In the genomic region with DNA sequence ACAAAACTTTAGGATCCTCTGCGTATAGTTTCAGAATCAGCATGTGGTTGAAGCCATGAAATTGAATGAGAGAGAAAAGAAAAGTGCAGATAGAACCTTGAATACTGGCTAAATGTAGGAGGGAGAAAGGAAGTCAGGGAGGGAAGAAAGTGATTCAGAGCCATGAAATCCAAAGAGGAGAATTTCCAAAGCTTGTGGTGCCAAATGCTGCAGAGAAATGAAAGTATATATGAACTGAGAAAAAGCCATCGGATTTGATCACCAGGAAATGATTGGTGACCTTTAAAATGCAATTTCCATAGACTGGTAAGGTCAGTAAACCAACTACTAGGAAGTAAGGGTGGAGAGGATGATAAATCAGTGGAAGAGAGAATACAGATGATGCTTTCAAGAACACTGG, we compare ENCODE assay signal across 17 cellular contexts.
DNase-seq lines count a peak whose midpoint lies in the region; ATAC-seq and TF ChIP-seq lines count a peak whose summit lies in the region.
"Had no signal": no experiment of that assay in that cellular context is flagged by ENCODE, and none has a peak within 500 bp of the region (broad histone marks: within the 10 kb centered on the region; RNA-seq: fewer than 3 reads in every experiment).

No MANE protein-coding gene starts in this region.

- H4K20me1 ChIP-seq in GM23248 (ENCODE audit: insufficient read depth): no peaks in the 10 kb centered on the region
- H4K20me1 ChIP-seq in smooth muscle cell (ENCODE audit: low read depth): no peaks in the 10 kb centered on the region

- H3F3A ChIP-seq in GM23248 (ENCODE audit: insufficient read depth) (no peaks in the 10 kb centered on the region), smooth muscle cell (ENCODE audit: low read depth) (no peaks in the 10 kb centered on the region)

- H3K9me2 ChIP-seq in GM23248 (ENCODE audit: insufficient read depth): no peaks in the 10 kb centered on the region

- H3K36me3 Mint-ChIP-seq in natural killer cell: peaks cover 23% of the 10 kb centered on the region
- H3K36me3 Mint-ChIP-seq: CD4-positive, alpha-beta memory T cell had no signal

- H3K9me3 ChIP-seq in GM23248 (ENCODE audit: low read depth) (no peaks in the 10 kb centered on the region), smooth muscle cell (replicated peaks; ENCODE audit: low read depth) (no peaks in the 10 kb centered on the region), body of pancreas (no peaks in the 10 kb centered on the region)
- H3K9me3 ChIP-seq: SJCRH30 had no signal

- peaks cover 5 to 11% of the 10 kb centered on the region in 2 donors for H3K9me3 Mint-ChIP-seq in natural killer cell

- TF ChIP-seq CTCF in smooth muscle cell (IDR thresholded peaks at IDR 0.05; ENCODE audit: borderline replicate concordance, insufficient read depth, poor library complexity, severe bottlenecking) (no peak), natural killer cell (IDR thresholded peaks at IDR 0.05) (no peak), body of pancreas (IDR thresholded peaks at IDR 0.05) (no peak)

- no peak for TF ChIP-seq POLR2A in body of pancreas (IDR thresholded peaks at IDR 0.05)

- H3K4me2 ChIP-seq in GM23248 (ENCODE audit: unreplicated experiment) (no peak overlapping the region), smooth muscle cell (no peak overlapping the region)

- H3K79me2 ChIP-seq in GM23248 (ENCODE audit: insufficient read depth) (no peaks in the 10 kb centered on the region), smooth muscle cell (ENCODE audit: low read depth) (no peaks in the 10 kb centered on the region)

- H3K9ac ChIP-seq in GM23248 (no peak overlapping the region), smooth muscle cell (ENCODE audit: low read depth) (no peak overlapping the region)

- H2AFZ ChIP-seq in GM23248 (no peak overlapping the region), smooth muscle cell (ENCODE audit: low read depth) (peak overlapping the region; percentile 42)

- 0 out of 2 replicates have a peak overlapping the region, but pooled peaks have one; percentile 12 for H3K4me3 ChIP-seq in GM23248
- H3K4me3 ChIP-seq in smooth muscle cell: no peak overlapping the region
- no peak overlapping the region for H3K4me3 ChIP-seq in body of pancreas
- H3K4me3 ChIP-seq: HAP-1, SJCRH30 had no signal

- 16 to 36% methylated on average over 2 of the region's 2 CpGs for WGBS in GM23248 (ENCODE audit: low coverage in 1 of 2, low lambda C conversion rate in 2 of 2, missing lambda C conversion rate in 2 of 2), 2 experiments
- WGBS in smooth muscle cell (ENCODE audit: low lambda C conversion rate): 87% methylated on average over 2 of the region's 2 CpGs
- WGBS in body of pancreas, 2 donors: 71 to 73% methylated on average over 2 of the region's 2 CpGs

- H3K4me3 Mint-ChIP-seq in natural killer cell: no peak overlapping the region
- H3K4me3 Mint-ChIP-seq: CD4-positive, alpha-beta memory T cell had no signal

- no peaks in the 10 kb centered on the region for H3K4me1 Mint-ChIP-seq in natural killer cell
- H3K4me1 Mint-ChIP-seq: CD4-positive, alpha-beta memory T cell had no signal

- in situ Hi-C loops in GM23248 (cut with MboI): no loop called here

- DNase-seq in GM23248 (peak; percentile 30), M059J (ENCODE audit: low read depth) (peak; percentile 74), astrocyte of the hippocampus (ENCODE audit: low read depth, low spot score) (peak; percentile 23), smooth muscle cell (lab: John Stamatoyannopoulos, UW; ENCODE audit: unreplicated experiment) (no peak), SW480 (ENCODE audit: low spot score) (no peak), NCI-H2029 treated with DMSO at 0.1 percent for 48 hours (lab: John Stamatoyannopoulos, UW) (no peak), natural killer cell (no peak), body of pancreas (no peak)
- DNase-seq: Calu3; CD4-positive, alpha-beta memory T cell; DMS53; NCI-H1694 treated with DMSO at 0.1 percent for 48 hours; NCI-H526 treated with DMSO at 0.1 percent for 48 hours; NK-92 treated with Interleukin-12 subunit alpha and Interleukin-12 subunit beta, amount 100 ng/mL, for 24 hours; OCI-M1; SJCRH30 had no signal

- H3K36me3 ChIP-seq in GM23248 (ENCODE audit: low read depth): no peaks in the 10 kb centered on the region
- H3K36me3 ChIP-seq in smooth muscle cell (ENCODE audit: low read depth): no peaks in the 10 kb centered on the region
- H3K36me3 ChIP-seq in body of pancreas (replicated peaks in 1 of 2; ENCODE audit: insufficient read depth in 1 of 2, low read depth in 2 of 2): no peaks in the 10 kb centered on the region
- H3K36me3 ChIP-seq: HAP-1, SJCRH30 had no signal

- H3K27me3 ChIP-seq in GM23248 (replicated peaks; ENCODE audit: insufficient read depth) (no peaks in the 10 kb centered on the region), smooth muscle cell (ENCODE audit: low read depth) (peaks cover 23% of the 10 kb centered on the region), body of pancreas (peaks cover 0 to 4% of the 10 kb centered on the region in 2 donors)
- H3K27me3 ChIP-seq: SJCRH30 had no signal

- peaks cover 3 to 22% of the 10 kb centered on the region in 2 donors for H3K27me3 Mint-ChIP-seq in natural killer cell (ENCODE audit: low read depth in 2 of 2)

- no peak overlapping the region for H3K27ac Mint-ChIP-seq in natural killer cell
- H3K27ac Mint-ChIP-seq: CD4-positive, alpha-beta memory T cell had no signal

- intact Hi-C loops in natural killer cell (cut with micrococcal nuclease) (no loop called here), body of pancreas (cut with DNase I) (no loop called here)

- H3K4me1 ChIP-seq in GM23248 (ENCODE audit: insufficient read depth): no peaks in the 10 kb centered on the region
- peaks cover 13% of the 10 kb centered on the region for H3K4me1 ChIP-seq in smooth muscle cell (ENCODE audit: low read depth)
- H3K4me1 ChIP-seq in body of pancreas: peaks cover 4% of the 10 kb centered on the region
- H3K4me1 ChIP-seq: SJCRH30 had no signal

- ATAC-seq in natural killer cell: no peak
- ATAC-seq in body of pancreas: no peak

- H3K27ac ChIP-seq in GM23248 (no peak overlapping the region), smooth muscle cell (ENCODE audit: low read depth) (no peak overlapping the region), body of pancreas (no peak overlapping the region)
- H3K27ac ChIP-seq: SJCRH30 had no signal

Comparison
In these comparisons a context has a peak if more than half of its experiments do, and no peak if none do; other contexts are left out.
1. DNase-seq: peak in GM23248 (single experiment), M059J (single experiment) and astrocyte of the hippocampus (single experiment); none in smooth muscle cell (single experiment), SW480 (single experiment), NCI-H2029 treated with DMSO at 0.1 percent for 48 hours (single experiment), natural killer cell (single experiment) and body of pancreas (0 of 4).